In genomic region chr7:29265208-29265923, GRCh38 we compare ENCODE assay signal across 1 cellular context.
TF ChIP-seq lines count a peak whose summit lies in the region.

No MANE protein-coding gene starts in this region.

TF ChIP-seq in WTC11, 78 proteins besides CTCF, POLR2A, EP300 and RAD21 (continued from another document):
- TF ChIP-seq ZNF512 (CRISPR knock-in tag; IDR thresholded peaks at IDR 0.05; ENCODE audit: borderline replicate concordance), result no peak
- no peak for TF ChIP-seq SMAD4 (CRISPR knock-in tag; IDR thresholded peaks at IDR 0.05)
- no peak for TF ChIP-seq MYBL2 (CRISPR knock-in tag; IDR thresholded peaks at IDR 0.05)
- TF ChIP-seq HMGXB4 (CRISPR knock-in tag; IDR thresholded peaks at IDR 0.05), result no peak
- no peak for TF ChIP-seq ATF1 (CRISPR knock-in tag; IDR thresholded peaks at IDR 0.05)
- TF ChIP-seq ESRRA (CRISPR knock-in tag; IDR thresholded peaks at IDR 0.05; ENCODE audit: borderline replicate concordance), result no peak
- TF ChIP-seq SMAD3 (CRISPR knock-in tag; IDR thresholded peaks at IDR 0.05; ENCODE audit: borderline replicate concordance), result no peak
